ENCODE assay signal across 20 cellular contexts in the genomic region with DNA sequence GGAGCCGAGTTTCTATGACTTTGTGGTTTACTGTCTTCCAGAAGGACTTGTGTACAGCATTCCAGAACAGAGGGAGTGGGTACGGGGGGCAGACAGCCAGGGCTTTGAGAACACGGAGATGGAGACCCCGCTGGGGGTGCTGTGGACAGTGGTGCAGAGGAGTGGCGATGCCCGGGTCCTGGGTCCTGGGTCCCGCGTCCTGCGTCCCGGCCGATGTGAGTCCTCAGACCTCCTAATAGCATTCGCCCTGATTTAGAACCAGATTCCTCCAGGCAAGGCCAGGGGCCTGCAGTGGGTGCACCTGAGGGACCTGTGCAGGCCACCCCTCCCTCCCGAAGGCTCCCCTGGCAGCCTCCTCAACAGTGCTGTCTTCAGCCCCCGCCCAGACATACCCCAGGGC.
"Had no signal": no experiment of that assay in that cellular context is flagged by ENCODE, and none has a peak within 500 bp of the region (broad histone marks: within the 10 kb centered on the region; RNA-seq: fewer than 3 reads in every experiment).

No MANE protein-coding gene starts in this region.

- ATAC-seq: effector memory CD8-positive, alpha-beta T cell; gastroesophageal sphincter; left cardiac atrium; lower lobe of right lung; natural killer cell treated with Interleukin-12 subunit alpha and Interleukin-12 subunit beta and Interleukin-15 and Interleukin-18, amount 100 ng/mL, for 72 hours had no signal

- H3K4me3 ChIP-seq: esophagus squamous epithelium, gastroesophageal sphincter, left ventricle myocardium inferior, lower lobe of right lung, right atrium auricular region, upper lobe of left lung, vagina had no signal

- H3K27me3 Mint-ChIP-seq: dendritic cell treated with granulocyte-macrophage colony-stimulating factor and Interleukin-4, amounts not matched to agents 40 ng/mL and 50 ng/mL, for 4 days; effector memory CD8-positive, alpha-beta T cell; natural killer cell treated with Interleukin-12 subunit alpha and Interleukin-12 subunit beta and Interleukin-15 and Interleukin-18, amount 100 ng/mL, for 72 hours had no signal

- H3K4me3 Mint-ChIP-seq: dendritic cell treated with granulocyte-macrophage colony-stimulating factor and Interleukin-4, amounts not matched to agents 40 ng/mL and 50 ng/mL, for 4 days; effector memory CD8-positive, alpha-beta T cell; natural killer cell treated with Interleukin-12 subunit alpha and Interleukin-12 subunit beta and Interleukin-15 and Interleukin-18, amount 100 ng/mL, for 72 hours had no signal

- H3K9me3 ChIP-seq: esophagus squamous epithelium, vagina had no signal

- H3K27ac ChIP-seq: esophagus squamous epithelium, gastroesophageal sphincter, left ventricle myocardium inferior, lower lobe of right lung, right atrium auricular region, upper lobe of left lung, vagina had no signal

- H3K4me1 ChIP-seq: esophagus squamous epithelium, left ventricle myocardium inferior, lower lobe of right lung, upper lobe of left lung had no signal

- H3K9me3 Mint-ChIP-seq: natural killer cell treated with Interleukin-12 subunit alpha and Interleukin-12 subunit beta and Interleukin-15 and Interleukin-18, amount 100 ng/mL, for 72 hours had no signal

- H3K27me3 ChIP-seq: esophagus squamous epithelium, gastroesophageal sphincter, right atrium auricular region, upper lobe of left lung, vagina had no signal

- DNase-seq: effector memory CD8-positive, alpha-beta T cell; esophagus squamous epithelium; foreskin fibroblast; glutamatergic neuron; kidney; left cardiac atrium; left ventricle myocardium inferior; lower lobe of right lung; mesenchymal stem cell; midbrain; posterior cingulate gyrus; small intestine; stimulated activated CD4-positive, alpha-beta T cell treated with anti-CD3 and anti-CD28 coated beads, Interleukin-12 subunit alpha, Interleukin-12 subunit beta, amount 100 ng/mL, for 4 hours; stimulated activated naive CD4-positive, alpha-beta T cell treated with Interleukin-2 at 50 U/mL for 16 hours had no signal

- H3K27ac Mint-ChIP-seq: dendritic cell treated with granulocyte-macrophage colony-stimulating factor and Interleukin-4, amounts not matched to agents 40 ng/mL and 50 ng/mL, for 4 days; effector memory CD8-positive, alpha-beta T cell; natural killer cell treated with Interleukin-12 subunit alpha and Interleukin-12 subunit beta and Interleukin-15 and Interleukin-18, amount 100 ng/mL, for 72 hours had no signal
